20 cellular contexts compared by ENCODE assay signal in the genomic region with DNA sequence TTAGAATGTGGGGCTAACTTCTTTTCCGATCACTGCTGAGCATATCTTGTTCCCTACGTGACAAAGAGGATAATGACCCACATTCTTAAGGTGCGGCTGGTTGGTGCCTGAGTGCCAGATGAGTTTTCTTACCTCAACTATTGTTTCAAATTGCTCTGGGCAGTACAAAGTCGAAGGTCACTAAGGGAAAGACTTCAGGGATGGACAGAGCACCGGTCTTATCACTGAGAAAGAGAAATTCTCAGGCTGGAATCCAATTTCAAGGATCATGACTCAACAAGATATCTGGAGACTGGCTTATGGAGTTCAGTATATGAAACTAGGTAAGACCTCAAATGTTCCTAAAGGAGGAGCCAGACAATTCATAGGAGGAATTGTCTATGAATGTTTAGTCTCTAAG.
"Had no signal": no experiment of that assay in that cellular context is flagged by ENCODE, and none has a peak within 500 bp of the region (broad histone marks: within the 10 kb centered on the region; RNA-seq: fewer than 3 reads in every experiment).

No MANE protein-coding gene starts in this region.

- H3K4me3 ChIP-seq: colonic mucosa, gastrocnemius medialis, left ventricle myocardium inferior, right lobe of liver, spleen had no signal

- ATAC-seq: activated T-cell treated with anti-CD3 and anti-CD28 coated beads, Interleukin-2, amount 50 U/mL, for 72 hours; gastrocnemius medialis; right lobe of liver had no signal

- H3K4me1 ChIP-seq: colonic mucosa, gastrocnemius medialis, left ventricle myocardium inferior, right lobe of liver, spleen had no signal

- H3K9me3 ChIP-seq: colonic mucosa, gastrocnemius medialis, left ventricle myocardium inferior, right lobe of liver, spleen had no signal

- DNase-seq: activated CD4-positive, alpha-beta T cell treated with anti-CD3 and anti-CD28 coated beads, Interleukin-2, amount 50 U/mL, for 1 hour; activated CD4-positive, CD25-positive, alpha-beta regulatory T cell treated with anti-CD3 and anti-CD28 coated beads, Interleukin-2, amount 50 U/mL, for 72 hours; activated CD8-positive, alpha-beta memory T cell treated with anti-CD3 and anti-CD28 coated beads for 24 hours; activated effector memory CD4-positive, alpha-beta T cell treated with anti-CD3 and anti-CD28 coated beads, Interleukin-2, amount 50 U/mL, for 16 hours; activated naive CD4-positive, alpha-beta T cell treated with anti-CD3 and anti-CD28 coated beads, Interleukin-2, amount 50 U/mL, for 16 hours; activated T-cell treated with anti-CD3 and anti-CD28 coated beads, Interleukin-2, amount 50 U/mL, for 72 hours; central memory CD4-positive, alpha-beta T cell; colonic mucosa; endodermal cell; gastrocnemius medialis; head of caudate nucleus; left ventricle myocardium inferior; naive B cell; right lobe of liver; spleen; stimulated activated CD8-positive, alpha-beta memory T cell treated with anti-CD3 and anti-CD28 coated beads, Interleukin-4, amount 100 ng/mL, for 48 hours; stimulated activated naive CD4-positive, alpha-beta T cell; T-helper 2 cell had no signal

- H3K27ac ChIP-seq: colonic mucosa, epithelial cell of prostate, gastrocnemius medialis, left ventricle myocardium inferior, right lobe of liver, spleen, VCaP had no signal

- H3K27me3 ChIP-seq: colonic mucosa, gastrocnemius medialis, right lobe of liver, spleen had no signal

- H3K36me3 ChIP-seq: colonic mucosa, gastrocnemius medialis, left ventricle myocardium inferior, right lobe of liver, spleen had no signal
